Comparison of ENCODE assay signal across 25 cellular contexts in genomic region chr5:145768863-145769262, GRCh38.
"Had no signal": no experiment of that assay in that cellular context is flagged by ENCODE, and none has a peak within 500 bp of the region (broad histone marks: within the 10 kb centered on the region; RNA-seq: fewer than 3 reads in every experiment).

No MANE protein-coding gene starts in this region.

- H3K27me3 Mint-ChIP-seq: activated CD4-positive, alpha-beta T cell treated with anti-CD3 and anti-CD28 coated beads for 36 hours; activated naive CD8-positive, alpha-beta T cell treated with anti-CD3 and anti-CD28 coated beads for 36 hours; progenitor cell of endocrine pancreas had no signal

- ATAC-seq: activated CD4-positive, alpha-beta T cell treated with anti-CD3 and anti-CD28 coated beads for 36 hours; activated T-cell treated with anti-CD3 and anti-CD28 coated beads, Interleukin-2, amount 50 U/mL, for 72 hours; body of pancreas; gastroesophageal sphincter; left cardiac atrium; right lobe of liver had no signal

- H3K9me3 Mint-ChIP-seq: activated naive CD8-positive, alpha-beta T cell treated with anti-CD3 and anti-CD28 coated beads for 36 hours had no signal

- H3K27me3 ChIP-seq: adrenal gland, body of pancreas, colonic mucosa, gastroesophageal sphincter, ovary, right lobe of liver, testis, transverse colon had no signal

- H3K4me1 Mint-ChIP-seq: activated CD4-positive, alpha-beta T cell treated with anti-CD3 and anti-CD28 coated beads for 36 hours; activated naive CD8-positive, alpha-beta T cell treated with anti-CD3 and anti-CD28 coated beads for 36 hours had no signal

- H3K9me3 ChIP-seq: adrenal gland, colonic mucosa, ovary, right lobe of liver, testis, transverse colon had no signal

- H3K4me3 ChIP-seq: adrenal gland, body of pancreas, colonic mucosa, gastroesophageal sphincter, ovary, right lobe of liver, testis, transverse colon had no signal

- H3K36me3 ChIP-seq: adrenal gland, colonic mucosa, ovary, right lobe of liver had no signal

- H3K27ac ChIP-seq: adrenal gland, body of pancreas, colonic mucosa, gastroesophageal sphincter, ovary, right lobe of liver, testis, transverse colon had no signal

- DNase-seq: activated CD4-positive, alpha-beta T cell treated with anti-CD3 and anti-CD28 coated beads for 36 hours; activated CD4-positive, CD25-positive, alpha-beta regulatory T cell; activated naive CD4-positive, alpha-beta T cell treated with Interleukin-2 at 50 U/mL for 16 hours; activated naive CD8-positive, alpha-beta T cell treated with anti-CD3 and anti-CD28 coated beads for 36 hours; activated T-cell treated with anti-CD3 and anti-CD28 coated beads for 4 hours; activated T-cell treated with anti-CD3 and anti-CD28 coated beads, Interleukin-2, amount 50 U/mL, for 72 hours; adrenal gland; aorta; body of pancreas; cerebellar nuclear complex; colonic mucosa; effector CD8-positive, alpha-beta T cell; head of caudate nucleus; hippocampal formation; left cardiac atrium; mammary epithelial cell; ovary; right lobe of liver; stimulated activated CD4-positive, alpha-beta T cell treated with anti-CD3 and anti-CD28 coated beads, Interleukin-2, amount 100 ng/mL, for 48 hours; stimulated activated naive CD4-positive, alpha-beta T cell treated with Interleukin-2 at 50 U/mL for 16 hours; testis; transverse colon had no signal

- H3K4me3 Mint-ChIP-seq: activated CD4-positive, alpha-beta T cell treated with anti-CD3 and anti-CD28 coated beads for 36 hours; activated naive CD8-positive, alpha-beta T cell treated with anti-CD3 and anti-CD28 coated beads for 36 hours; activated T-cell treated with anti-CD3 and anti-CD28 coated beads, Interleukin-2, amount 50 U/mL, for 72 hours; nephron had no signal

- H3K27ac Mint-ChIP-seq: activated CD4-positive, alpha-beta T cell treated with anti-CD3 and anti-CD28 coated beads for 36 hours; activated naive CD8-positive, alpha-beta T cell treated with anti-CD3 and anti-CD28 coated beads for 36 hours; activated T-cell treated with anti-CD3 and anti-CD28 coated beads, Interleukin-2, amount 50 U/mL, for 72 hours; progenitor cell of endocrine pancreas had no signal

- H3K36me3 Mint-ChIP-seq: activated naive CD8-positive, alpha-beta T cell treated with anti-CD3 and anti-CD28 coated beads for 36 hours had no signal

- H3K4me1 ChIP-seq: adrenal gland, body of pancreas, colonic mucosa, gastroesophageal sphincter, right lobe of liver, testis, transverse colon had no signal
